In the genomic region with DNA sequence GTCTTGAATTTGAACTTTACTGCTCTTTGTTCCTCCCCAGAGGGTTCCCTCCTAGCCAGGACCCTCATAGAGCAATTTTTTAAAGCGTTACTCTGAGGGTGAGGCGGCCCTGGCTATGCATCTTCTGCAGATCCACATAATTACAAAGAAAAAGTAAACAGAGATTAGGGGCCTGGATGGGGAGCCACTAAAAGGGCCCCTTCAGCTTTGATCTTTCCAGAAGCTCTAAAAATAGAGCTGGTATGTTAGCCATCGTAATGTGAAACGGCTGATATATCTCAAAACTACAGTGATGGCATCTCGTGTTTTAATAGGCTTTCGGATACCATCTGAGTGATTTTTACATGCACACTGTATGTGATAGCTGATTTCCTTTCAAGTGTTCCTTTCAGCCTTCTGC, we compare ENCODE assay signal across 13 cellular contexts.
DNase-seq lines count a peak whose midpoint lies in the region; ATAC-seq and TF ChIP-seq lines count a peak whose summit lies in the region.
"Had no signal": no experiment of that assay in that cellular context is flagged by ENCODE, and none has a peak within 500 bp of the region (broad histone marks: within the 10 kb centered on the region; RNA-seq: fewer than 3 reads in every experiment).

No MANE protein-coding gene starts in this region.

- H3K27ac ChIP-seq in HEK293 (ENCODE audit: extremely low read depth, low read depth, low read length): peak overlapping the region; percentile 50; the same call in 1 of the 2 replicates
- H3K27ac ChIP-seq in ascending aorta: peak overlapping the region; percentile 42 to 54
- H3K27ac ChIP-seq in layer of hippocampus (ENCODE audit: low read depth, low read length): peak overlapping the region; percentile 50
- peak overlapping the region; percentile 73 to 81 (median 76) for H3K27ac ChIP-seq in gastrocnemius medialis
- H3K27ac ChIP-seq: neutrophil had no signal

- POLR2A ChIA-PET in HEK293 (lab: Yijun Ruan, JAX): interaction anchor here (0.5 kb wide), 1 partner anchor 115 kb away, joined by 3 read pairs; no protein-coding TSS in a partner anchor

- ATAC-seq in gastrocnemius medialis (peak; percentile 10 to 11), GM21619 (IDR thresholded peaks at IDR 0.05; ENCODE audit: unreplicated experiment) (no peak)
- no peak for ATAC-seq in activated T-helper 17 cell treated with anti-CD3 and anti-CD28 coated beads, Interleukin-2, amount 50 U/mL, for 72 hours (replicated peaks)
- ATAC-seq: activated naive CD8-positive, alpha-beta T cell treated with anti-CD3 and anti-CD28 coated beads, Interleukin-2, amount 50 U/mL, for 24 hours had no signal

- no peak overlapping the region for H3K4me3 Mint-ChIP-seq in activated T-helper 17 cell treated with anti-CD3 and anti-CD28 coated beads, Interleukin-2, amount 50 U/mL, for 72 hours
- H3K4me3 Mint-ChIP-seq: activated naive CD8-positive, alpha-beta T cell treated with anti-CD3 and anti-CD28 coated beads, Interleukin-2, amount 50 U/mL, for 24 hours had no signal

- H3K36me3 Mint-ChIP-seq in activated T-helper 17 cell treated with anti-CD3 and anti-CD28 coated beads, Interleukin-2, amount 50 U/mL, for 72 hours (ENCODE audit: low read depth): peaks cover 47% of the 10 kb centered on the region

- H3K27me3 ChIP-seq in ascending aorta (no peaks in the 10 kb centered on the region), layer of hippocampus (ENCODE audit: control insufficient read depth, insufficient read depth, low read length) (no peaks in the 10 kb centered on the region), gastrocnemius medialis (no peaks in the 10 kb centered on the region)
- H3K27me3 ChIP-seq: neutrophil had no signal

- in situ Hi-C loops in gastrocnemius medialis (cut with MboI; ENCODE audit: low sequenced_read_pairs in 4 of 4): loop anchor here in 3 of 4 donors (5.0 to 25.0 kb wide), 3 partner anchors 132 to 422 kb away; no protein-coding TSS in a partner anchor

- intact Hi-C loops in ascending aorta (cut with DNase I): loop anchor here (1.0 kb wide), 1 partner anchor 272 kb away; no protein-coding TSS in a partner anchor
- intact Hi-C loops in gastrocnemius medialis (cut with DNase I; ENCODE audit: low total_unique reads): loop anchor here (2.0 to 5.0 kb wide), 5 partner anchors 86 to 424 kb away; a partner anchor contains a TSS

- no peak for TF ChIP-seq POLR2A in gastrocnemius medialis (IDR thresholded peaks at IDR 0.05)

- TF ChIP-seq CTCF in HEK293 (tag by site-specific recombination; IDR thresholded peaks at IDR 0.05) (no peak), ascending aorta (IDR thresholded peaks at IDR 0.05) (no peak), gastrocnemius medialis (IDR thresholded peaks at IDR 0.05 in 4 of 5, conservative IDR thresholded peaks at IDR 0.05 in 1 of 5) (no peak)

- H3K9me3 ChIP-seq in HEK293 (ENCODE audit: control insufficient read depth, insufficient read depth, low read depth, low read length): no peaks in the 10 kb centered on the region
- no peaks in the 10 kb centered on the region for H3K9me3 ChIP-seq in ascending aorta
- H3K9me3 ChIP-seq in gastrocnemius medialis: no peaks in the 10 kb centered on the region
- H3K9me3 ChIP-seq: neutrophil had no signal

- peaks cover 3% of the 10 kb centered on the region for H3K4me1 Mint-ChIP-seq in activated T-helper 17 cell treated with anti-CD3 and anti-CD28 coated beads, Interleukin-2, amount 50 U/mL, for 72 hours
- H3K4me1 Mint-ChIP-seq: activated naive CD8-positive, alpha-beta T cell treated with anti-CD3 and anti-CD28 coated beads, Interleukin-2, amount 50 U/mL, for 24 hours had no signal

- CTCF ChIA-PET in HEK293 (lab: Yijun Ruan, JAX): interaction anchor here (0.8 to 7.1 kb wide), 10 partner anchors 11 to 796 kb away, joined by 3 to 165 read pairs (median 4); no protein-coding TSS in a partner anchor

- H3K36me3 ChIP-seq in HEK293 (ENCODE audit: control insufficient read depth in 2 of 2, insufficient read depth in 1 of 2, low read length in 2 of 2): no peaks in the 10 kb centered on the region
- no peaks in the 10 kb centered on the region for H3K36me3 ChIP-seq in ascending aorta
- no peaks in the 10 kb centered on the region for H3K36me3 ChIP-seq in gastrocnemius medialis

- H3K4me3 ChIP-seq in HEK293 (ENCODE audit: low read depth, low read length): no peak overlapping the region
- H3K4me3 ChIP-seq in ascending aorta: peak overlapping the region; percentile 6 to 51
- H3K4me3 ChIP-seq in gastrocnemius medialis: no peak overlapping the region

- no peaks in the 10 kb centered on the region for H3K27me3 Mint-ChIP-seq in activated T-helper 17 cell treated with anti-CD3 and anti-CD28 coated beads, Interleukin-2, amount 50 U/mL, for 72 hours
- H3K27me3 Mint-ChIP-seq: activated naive CD8-positive, alpha-beta T cell treated with anti-CD3 and anti-CD28 coated beads, Interleukin-2, amount 50 U/mL, for 24 hours had no signal

- DNase-seq in ascending aorta (ENCODE audit: low spot score in 2 of 2): no peak
- no peak for DNase-seq in gastrocnemius medialis
- DNase-seq in HK-2 (ENCODE audit: unreplicated experiment): no peak
- no peak for DNase-seq in AG20443 (ENCODE audit: low spot score)
- DNase-seq: activated naive CD8-positive, alpha-beta T cell treated with anti-CD3 and anti-CD28 coated beads, Interleukin-2, amount 50 U/mL, for 24 hours; effector CD4-positive, alpha-beta T cell; NCI-H2171; SW 1271 had no signal

- no peak overlapping the region for H3K27ac Mint-ChIP-seq in activated T-helper 17 cell treated with anti-CD3 and anti-CD28 coated beads, Interleukin-2, amount 50 U/mL, for 72 hours
- H3K27ac Mint-ChIP-seq: activated naive CD8-positive, alpha-beta T cell treated with anti-CD3 and anti-CD28 coated beads, Interleukin-2, amount 50 U/mL, for 24 hours had no signal

- H3K4me1 ChIP-seq in HEK293 (ENCODE audit: control insufficient read depth, insufficient read depth, low read length) (peaks cover 27% of the 10 kb centered on the region), ascending aorta (peaks cover 4 to 16% of the 10 kb centered on the region in 2 donors), gastrocnemius medialis (peaks cover 32 to 43% of the 10 kb centered on the region in 2 donors)

- no peaks in the 10 kb centered on the region for H3K9me3 Mint-ChIP-seq in activated T-helper 17 cell treated with anti-CD3 and anti-CD28 coated beads, Interleukin-2, amount 50 U/mL, for 72 hours
- H3K9me3 Mint-ChIP-seq: activated naive CD8-positive, alpha-beta T cell treated with anti-CD3 and anti-CD28 coated beads, Interleukin-2, amount 50 U/mL, for 24 hours had no signal

TF ChIP-seq in HEK293, 187 proteins besides CTCF, POLR2A, EP300 and RAD21:
- peak; percentile 41; the same call in 1 of the 2 replicates for TF ChIP-seq FEZF1 (tag by site-specific recombination; IDR thresholded peaks at IDR 0.05)
- TF ChIP-seq TCF7L2 (IDR thresholded peaks at IDR 0.05; ENCODE audit: borderline replicate concordance, low read depth, low read length): peak; percentile 95
- TF ChIP-seq ZSCAN30 (tag by site-specific recombination; IDR thresholded peaks at IDR 0.05): 0 out of 2 replicates have a peak, but pooled peaks have one; percentile 55
- TF ChIP-seq, protein P1, sequence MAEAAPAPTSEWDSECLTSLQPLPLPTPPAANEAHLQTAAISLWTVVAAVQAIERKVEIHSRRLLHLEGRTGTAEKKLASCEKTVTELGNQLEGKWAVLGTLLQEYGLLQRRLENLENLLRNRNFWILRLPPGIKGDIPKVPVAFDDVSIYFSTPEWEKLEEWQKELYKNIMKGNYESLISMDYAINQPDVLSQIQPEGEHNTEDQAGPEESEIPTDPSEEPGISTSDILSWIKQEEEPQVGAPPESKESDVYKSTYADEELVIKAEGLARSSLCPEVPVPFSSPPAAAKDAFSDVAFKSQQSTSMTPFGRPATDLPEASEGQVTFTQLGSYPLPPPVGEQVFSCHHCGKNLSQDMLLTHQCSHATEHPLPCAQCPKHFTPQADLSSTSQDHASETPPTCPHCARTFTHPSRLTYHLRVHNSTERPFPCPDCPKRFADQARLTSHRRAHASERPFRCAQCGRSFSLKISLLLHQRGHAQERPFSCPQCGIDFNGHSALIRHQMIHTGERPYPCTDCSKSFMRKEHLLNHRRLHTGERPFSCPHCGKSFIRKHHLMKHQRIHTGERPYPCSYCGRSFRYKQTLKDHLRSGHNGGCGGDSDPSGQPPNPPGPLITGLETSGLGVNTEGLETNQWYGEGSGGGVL (tag by site-specific recombination; IDR thresholded peaks at IDR 0.05): peak; percentile 17; the same call in 1 of the 2 replicates
- TF ChIP-seq ZBTB17 (tag by site-specific recombination; IDR thresholded peaks at IDR 0.05): peak; percentile 32; the same call in 1 of the 2 replicates
- TF ChIP-seq OSR2 (tag by site-specific recombination; IDR thresholded peaks at IDR 0.05): peak; percentile 77
- TF ChIP-seq ZNF501 (tag by site-specific recombination; IDR thresholded peaks at IDR 0.05): no peak
- TF ChIP-seq, protein P2, sequence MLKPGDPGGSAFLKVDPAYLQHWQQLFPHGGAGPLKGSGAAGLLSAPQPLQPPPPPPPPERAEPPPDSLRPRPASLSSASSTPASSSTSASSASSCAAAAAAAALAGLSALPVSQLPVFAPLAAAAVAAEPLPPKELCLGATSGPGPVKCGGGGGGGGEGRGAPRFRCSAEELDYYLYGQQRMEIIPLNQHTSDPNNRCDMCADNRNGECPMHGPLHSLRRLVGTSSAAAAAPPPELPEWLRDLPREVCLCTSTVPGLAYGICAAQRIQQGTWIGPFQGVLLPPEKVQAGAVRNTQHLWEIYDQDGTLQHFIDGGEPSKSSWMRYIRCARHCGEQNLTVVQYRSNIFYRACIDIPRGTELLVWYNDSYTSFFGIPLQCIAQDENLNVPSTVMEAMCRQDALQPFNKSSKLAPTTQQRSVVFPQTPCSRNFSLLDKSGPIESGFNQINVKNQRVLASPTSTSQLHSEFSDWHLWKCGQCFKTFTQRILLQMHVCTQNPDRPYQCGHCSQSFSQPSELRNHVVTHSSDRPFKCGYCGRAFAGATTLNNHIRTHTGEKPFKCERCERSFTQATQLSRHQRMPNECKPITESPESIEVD (tag by site-specific recombination; IDR thresholded peaks at IDR 0.05): 0 out of 2 replicates have a peak, but pooled peaks have one; percentile 23
- TF ChIP-seq ZNF433 (tag by site-specific recombination; IDR thresholded peaks at IDR 0.05; ENCODE audit: low read depth): no peak
- TF ChIP-seq ZEB2 (tag by site-specific recombination; IDR thresholded peaks at IDR 0.05): 0 out of 2 replicates have a peak, but pooled peaks have one; percentile 33
- TF ChIP-seq TRIM28 (IDR thresholded peaks at IDR 0.05; ENCODE audit: borderline replicate concordance, low read length): no peak

Comparison
In these comparisons a context has a peak if more than half of its experiments do, and no peak if none do; other contexts are left out.
1. H3K4me3 ChIP-seq: peak in ascending aorta (2 of 2); none in HEK293 (single experiment) and gastrocnemius medialis (0 of 4).
2. ATAC-seq: peak in gastrocnemius medialis (2 of 2); none in GM21619 (single experiment) and activated T-helper 17 cell treated with anti-CD3 and anti-CD28 coated beads, Interleukin-2, amount 50 U/mL, for 72 hours (single experiment).
3. Peak in every context shown above with its lines, with median percentiles within 50 percentile points of each other: H3K27ac ChIP-seq.